Comparison of ENCODE assay signal across 1 cellular context in the genomic region with DNA sequence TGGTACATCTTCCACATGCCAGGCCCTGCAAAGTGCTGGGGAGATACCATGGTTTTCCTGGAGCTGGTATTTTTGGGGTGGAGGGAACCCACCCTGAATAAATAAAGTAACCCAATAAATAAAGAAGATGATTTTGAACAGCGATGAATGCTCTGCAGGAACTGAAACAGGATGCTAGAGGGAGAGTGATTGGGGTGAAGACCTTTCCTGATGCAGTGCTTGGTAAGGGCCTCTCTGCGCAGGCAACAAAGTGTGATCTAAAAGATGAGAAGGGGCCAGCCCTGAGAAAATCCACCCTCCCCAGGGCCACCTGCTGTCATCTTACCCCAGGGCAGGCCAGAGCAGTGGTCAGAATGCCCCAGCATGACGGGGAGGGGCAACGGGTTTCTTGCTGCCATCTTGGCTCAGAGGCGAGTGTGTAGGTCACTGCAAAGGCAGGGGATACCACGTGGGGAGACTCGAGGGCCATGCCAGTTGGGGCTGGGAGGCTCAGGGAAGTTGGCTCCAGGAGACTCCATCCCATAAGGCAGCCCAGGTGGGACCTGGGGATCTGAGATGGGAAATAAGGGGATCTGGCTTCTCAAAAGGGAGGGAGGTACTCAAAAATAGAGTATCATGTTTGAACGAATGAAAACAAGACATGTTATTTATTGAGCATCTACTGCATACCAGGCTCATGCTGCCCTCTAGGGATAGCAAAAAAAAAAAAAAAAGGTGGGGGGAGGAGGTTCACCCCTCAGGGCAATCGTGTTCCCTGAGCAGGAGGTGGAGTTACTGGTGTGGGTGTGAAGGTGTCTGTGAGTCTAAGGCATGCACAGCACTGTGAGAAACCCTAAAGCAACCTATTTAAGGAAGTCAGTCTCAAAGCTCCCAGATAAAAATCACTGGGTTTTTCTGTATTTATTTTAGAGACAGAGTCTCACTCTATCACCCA.
TF ChIP-seq lines count a peak whose summit lies in the region.

No MANE protein-coding gene starts in this region.

TF ChIP-seq in A549, 52 proteins besides CTCF, POLR2A, EP300 and RAD21:
- TF ChIP-seq SREBF2 (IDR thresholded peaks at IDR 0.05) (no peak), TP53 (CRISPR knock-in tag; IDR thresholded peaks at IDR 0.05) (no peak), ZNF302 (CRISPR knock-in tag; IDR thresholded peaks at IDR 0.05) (no peak), JUN (IDR thresholded peaks at IDR 0.05) (no peak), KDM1A (IDR thresholded peaks at IDR 0.05; ENCODE audit: low read depth) (no peak), RARB (CRISPR knock-in tag; IDR thresholded peaks at IDR 0.05) (no peak), RNF2 (IDR thresholded peaks at IDR 0.05; ENCODE audit: borderline replicate concordance, low read depth) (no peak), RFX5 (IDR thresholded peaks at IDR 0.05) (no peak)
- TF ChIP-seq, protein P1, sequence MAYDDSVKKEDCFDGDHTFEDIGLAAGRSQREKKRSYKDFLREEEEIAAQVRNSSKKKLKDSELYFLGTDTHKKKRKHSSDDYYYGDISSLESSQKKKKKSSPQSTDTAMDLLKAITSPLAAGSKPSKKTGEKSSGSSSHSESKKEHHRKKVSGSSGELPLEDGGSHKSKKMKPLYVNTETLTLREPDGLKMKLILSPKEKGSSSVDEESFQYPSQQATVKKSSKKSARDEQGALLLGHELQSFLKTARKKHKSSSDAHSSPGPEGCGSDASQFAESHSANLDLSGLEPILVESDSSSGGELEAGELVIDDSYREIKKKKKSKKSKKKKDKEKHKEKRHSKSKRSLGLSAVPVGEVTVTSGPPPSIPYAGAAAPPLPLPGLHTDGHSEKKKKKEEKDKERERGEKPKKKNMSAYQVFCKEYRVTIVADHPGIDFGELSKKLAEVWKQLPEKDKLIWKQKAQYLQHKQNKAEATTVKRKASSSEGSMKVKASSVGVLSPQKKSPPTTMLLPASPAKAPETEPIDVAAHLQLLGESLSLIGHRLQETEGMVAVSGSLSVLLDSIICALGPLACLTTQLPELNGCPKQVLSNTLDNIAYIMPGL (CRISPR knock-in tag; IDR thresholded peaks at IDR 0.05; ENCODE audit: borderline replicate concordance), result no peak
